ENCODE assay signal across 16 cellular contexts in genomic region chr1:74681001-74681400, GRCh38. TPM values are rescaled to one million over a fixed set of nuclear protein-coding genes. Genes with fewer than 3 reads are reported as not detected.
DNase-seq lines count a peak whose midpoint lies in the region; ATAC-seq and TF ChIP-seq lines count a peak whose summit lies in the region.
"Had no signal": no experiment of that assay in that cellular context is flagged by ENCODE, and none has a peak within 500 bp of the region (broad histone marks: within the 10 kb centered on the region; RNA-seq: fewer than 3 reads in every experiment).

No MANE protein-coding gene starts in this region.

- no peaks in the 10 kb centered on the region for H4K20me1 ChIP-seq in OCI-LY3 (ENCODE audit: insufficient read depth, low read length)

- peaks cover 42% of the 10 kb centered on the region for H3K4me1 ChIP-seq in OCI-LY3 (ENCODE audit: low read length)
- H3K4me1 ChIP-seq in CD8-positive, alpha-beta memory T cell (ENCODE audit: insufficient read depth, low read length) = no peaks in the 10 kb centered on the region

- H3K9ac ChIP-seq in OCI-LY3 (ENCODE audit: low read length) = peak overlapping the region; percentile 34; the same call in 1 of the 2 replicates

- POLR2A ChIA-PET in CD8-positive, alpha-beta memory T cell (lab: Charles Lee) = no interaction called here

- CTCF ChIA-PET in CD8-positive, alpha-beta memory T cell (lab: Charles Lee) = no interaction called here

- no peaks in the 10 kb centered on the region for H3K9me3 Mint-ChIP-seq in CD8-positive, alpha-beta memory T cell
- no peaks in the 10 kb centered on the region for H3K9me3 Mint-ChIP-seq in stimulated activated effector memory CD8-positive, alpha-beta T cell treated with anti-CD3 and anti-CD28 coated beads, Interleukin-12 subunit alpha, Interleukin-12 subunit beta, amount 100 ng/mL, for 72 hours
- H3K9me3 Mint-ChIP-seq: activated naive CD4-positive, alpha-beta T cell treated with anti-CD3 and anti-CD28 coated beads, Interleukin-2, amount 50 U/mL, for 24 hours; GM23338; naive B cell; T-cell had no signal

- peak overlapping the region; percentile 93 for H3K4me2 ChIP-seq in OCI-LY3 (ENCODE audit: low read length)
- H3K4me2 ChIP-seq: GM23338 had no signal

- no peaks in the 10 kb centered on the region for H3K36me3 ChIP-seq in OCI-LY3 (replicated peaks; ENCODE audit: low read depth, low read length)
- no peaks in the 10 kb centered on the region for H3K36me3 ChIP-seq in CD8-positive, alpha-beta memory T cell (ENCODE audit: insufficient read depth, low read length)

- no peaks in the 10 kb centered on the region for H3K36me3 Mint-ChIP-seq in CD8-positive, alpha-beta memory T cell
- H3K36me3 Mint-ChIP-seq in stimulated activated effector memory CD8-positive, alpha-beta T cell treated with anti-CD3 and anti-CD28 coated beads, Interleukin-12 subunit alpha, Interleukin-12 subunit beta, amount 100 ng/mL, for 72 hours = no peaks in the 10 kb centered on the region
- H3K36me3 Mint-ChIP-seq: activated naive CD4-positive, alpha-beta T cell treated with anti-CD3 and anti-CD28 coated beads, Interleukin-2, amount 50 U/mL, for 24 hours; CD14-positive monocyte; naive B cell; T-cell had no signal

- no peak for DNase-seq in CD8-positive, alpha-beta memory T cell
- DNase-seq in mucosa of gallbladder (ENCODE audit: low spot score) = no peak
- no peak for DNase-seq in stimulated activated effector memory CD8-positive, alpha-beta T cell treated with anti-CD3 and anti-CD28 coated beads, Interleukin-12 subunit alpha, Interleukin-12 subunit beta, amount 100 ng/mL, for 72 hours (ENCODE audit: low spot score in 2 of 2)
- DNase-seq in SKM-1 treated with dmso at 0.1 percent for 144 hours (lab: John Stamatoyannopoulos, UW; ENCODE audit: unreplicated experiment) = no peak
- DNase-seq: foreskin fibroblast, naive B cell, NCI-H1694, T-cell had no signal

- H3K4me3 Mint-ChIP-seq in CD8-positive, alpha-beta memory T cell = no peak overlapping the region
- H3K4me3 Mint-ChIP-seq in stimulated activated effector memory CD8-positive, alpha-beta T cell treated with anti-CD3 and anti-CD28 coated beads, Interleukin-12 subunit alpha, Interleukin-12 subunit beta, amount 100 ng/mL, for 72 hours = no peak overlapping the region
- H3K4me3 Mint-ChIP-seq: activated naive CD4-positive, alpha-beta T cell treated with anti-CD3 and anti-CD28 coated beads, Interleukin-2, amount 50 U/mL, for 24 hours; CD14-positive monocyte; GM23338; naive B cell; T-cell had no signal

- H2AFZ ChIP-seq in OCI-LY3 (ENCODE audit: low read depth, low read length) = no peak overlapping the region
- H2AFZ ChIP-seq: GM23338 had no signal

- peaks cover 18% of the 10 kb centered on the region; the same call in 1 of the 2 replicates for H3K27me3 ChIP-seq in OCI-LY3 (ENCODE audit: low read depth, low read length)
- H3K27me3 ChIP-seq in CD8-positive, alpha-beta memory T cell (ENCODE audit: insufficient read depth, low read length, poor library complexity, severe bottlenecking) = no peaks in the 10 kb centered on the region

- TF ChIP-seq CTCF in OCI-LY3 (IDR thresholded peaks at IDR 0.05; ENCODE audit: low read depth, low read length) = no peak

- no peaks in the 10 kb centered on the region for H3K79me2 ChIP-seq in OCI-LY3 (ENCODE audit: low read length)

- H3K4me3 ChIP-seq in OCI-LY3 (ENCODE audit: low read length) = peak overlapping the region; percentile 62
- H3K4me3 ChIP-seq in CD8-positive, alpha-beta memory T cell (ENCODE audit: low read length) = no peak overlapping the region
- H3K4me3 ChIP-seq: GM23338 had no signal

- ATAC-seq in GM18861 (IDR thresholded peaks at IDR 0.05; ENCODE audit: unreplicated experiment) (peak; percentile 25), GM21526 (IDR thresholded peaks at IDR 0.05; ENCODE audit: low FRiP score, unreplicated experiment) (peak; percentile 36), HG03060 (IDR thresholded peaks at IDR 0.05; ENCODE audit: low read depth, unreplicated experiment) (peak; percentile 23)
- ATAC-seq in stimulated activated effector memory CD8-positive, alpha-beta T cell treated with anti-CD3 and anti-CD28 coated beads, Interleukin-12 subunit alpha, Interleukin-12 subunit beta, amount 100 ng/mL, for 72 hours = no peak
- ATAC-seq: GM23338, HepG2, T-cell had no signal

- peaks cover 0 to 31% of the 10 kb centered on the region in 2 donors for H3K27me3 Mint-ChIP-seq in CD8-positive, alpha-beta memory T cell

- H3K4me1 Mint-ChIP-seq in CD8-positive, alpha-beta memory T cell = no peaks in the 10 kb centered on the region
- peaks cover 5% of the 10 kb centered on the region for H3K4me1 Mint-ChIP-seq in stimulated activated effector memory CD8-positive, alpha-beta T cell treated with anti-CD3 and anti-CD28 coated beads, Interleukin-12 subunit alpha, Interleukin-12 subunit beta, amount 100 ng/mL, for 72 hours
- H3K4me1 Mint-ChIP-seq: activated naive CD4-positive, alpha-beta T cell treated with anti-CD3 and anti-CD28 coated beads, Interleukin-2, amount 50 U/mL, for 24 hours; CD14-positive monocyte; GM23338; naive B cell; T-cell had no signal

- no peaks in the 10 kb centered on the region for H3K9me3 ChIP-seq in OCI-LY3 (ENCODE audit: insufficient read depth, low read length)
- no peaks in the 10 kb centered on the region for H3K9me3 ChIP-seq in CD8-positive, alpha-beta memory T cell (ENCODE audit: low read length)

- H3K27ac Mint-ChIP-seq in CD8-positive, alpha-beta memory T cell = no peak overlapping the region
- no peak overlapping the region for H3K27ac Mint-ChIP-seq in stimulated activated effector memory CD8-positive, alpha-beta T cell treated with anti-CD3 and anti-CD28 coated beads, Interleukin-12 subunit alpha, Interleukin-12 subunit beta, amount 100 ng/mL, for 72 hours
- H3K27ac Mint-ChIP-seq: activated naive CD4-positive, alpha-beta T cell treated with anti-CD3 and anti-CD28 coated beads, Interleukin-2, amount 50 U/mL, for 24 hours; GM23338; naive B cell; T-cell had no signal

- H3K27ac ChIP-seq in OCI-LY3 (ENCODE audit: low read length) = peak overlapping the region; percentile 75
- no peak overlapping the region for H3K27ac ChIP-seq in CD8-positive, alpha-beta memory T cell (ENCODE audit: low read depth, low read length)

RNA-seq across cellular contexts. Expression of gene ERICH3, which starts 7.4 kb away (rescaled TPM):
- total RNA-seq in CD8-positive, alpha-beta memory T cell = not detected
- not detected for polyA plus RNA-seq in CD8-positive, alpha-beta memory T cell
- total RNA-seq in mucosa of gallbladder = 0.09 TPM
- total RNA-seq: GM23338, HepG2 had no signal
- polyA plus RNA-seq: CD14-positive monocyte, GM23338 had no signal

RNA-seq across cellular contexts. Expression of gene CRYZ, which starts 51.8 kb away (rescaled TPM):
- total RNA-seq in CD8-positive, alpha-beta memory T cell = 10 to 100 TPM; 13.1 to 13.7 TPM
- polyA plus RNA-seq in CD8-positive, alpha-beta memory T cell = 51.7 TPM
- total RNA-seq in mucosa of gallbladder = 174 TPM

RNA-seq across cellular contexts. Expression of gene TYW3, which starts 52.0 kb away (rescaled TPM):
- total RNA-seq in CD8-positive, alpha-beta memory T cell = 10 to 100 TPM; 40.3 to 42.0 TPM
- polyA plus RNA-seq in CD8-positive, alpha-beta memory T cell = 15.0 TPM
- total RNA-seq in mucosa of gallbladder = 14.2 TPM

Comparison
In these comparisons a context has a peak if more than half of its experiments do, and no peak if none do; other contexts are left out.
1. RNA of gene CRYZ, which starts 51.8 kb away (total RNA-seq): 174 TPM in mucosa of gallbladder (single experiment); 13.1 to 13.7 TPM in CD8-positive, alpha-beta memory T cell; every median in the first group is over 10 times any median in the second.